ENCODE assay signal across 12 cellular contexts in the genomic region with DNA sequence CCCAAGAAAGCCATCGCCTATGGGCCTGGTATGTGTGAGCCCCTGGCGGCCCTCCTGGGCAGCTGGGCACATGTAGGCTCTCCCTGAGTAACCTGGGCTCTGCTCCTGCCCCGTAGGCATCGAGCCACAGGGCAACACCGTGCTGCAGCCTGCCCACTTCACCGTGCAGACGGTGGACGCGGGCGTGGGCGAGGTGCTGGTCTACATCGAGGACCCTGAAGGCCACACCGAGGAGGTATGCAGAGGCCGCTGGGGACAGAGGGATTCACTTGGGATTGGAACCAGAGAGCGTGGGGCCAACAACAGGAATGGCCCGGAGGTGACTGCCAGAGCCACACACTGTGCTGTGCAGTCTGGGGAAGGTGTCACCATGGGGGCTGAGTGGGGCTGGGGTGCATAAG. TPM values are rescaled to one million over a fixed set of nuclear protein-coding genes. Genes with fewer than 3 reads are reported as not detected.
"Had no signal": no experiment of that assay in that cellular context is flagged by ENCODE, and none has a peak within 500 bp of the region (broad histone marks: within the 10 kb centered on the region; RNA-seq: fewer than 3 reads in every experiment).

No MANE protein-coding gene starts in this region.

- H3K36me3 ChIP-seq: left lung, WERI-Rb-1 had no signal

- H3K4me3 ChIP-seq: left lung, skin epidermis had no signal

- ATAC-seq: activated CD4-positive, alpha-beta T cell treated with anti-CD3 and anti-CD28 coated beads for 36 hours; activated CD8-positive, alpha-beta T cell treated with anti-CD3 and anti-CD28 coated beads, Interleukin-2, amount 10 ng/mL, durations not matched to agents 7 days and 5 days; left lung; stimulated activated effector memory CD8-positive, alpha-beta T cell treated with anti-CD3 and anti-CD28 coated beads, Interleukin-12 subunit alpha, Interleukin-12 subunit beta, amount 100 ng/mL, for 72 hours had no signal

- H3K9ac ChIP-seq: SK-N-SH had no signal

- DNase-seq: activated CD4-positive, alpha-beta T cell treated with anti-CD3 and anti-CD28 coated beads for 36 hours; activated CD8-positive, alpha-beta memory T cell treated with anti-CD3 and anti-CD28 coated beads, Interleukin-2, amount 50 U/mL, for 48 hours; activated CD8-positive, alpha-beta T cell treated with anti-CD3 and anti-CD28 coated beads, Interleukin-2, amount 10 ng/mL, durations not matched to agents 7 days and 5 days; activated naive CD4-positive, alpha-beta T cell treated with Interleukin-2 at 50 U/mL for 16 hours; central memory CD4-positive, alpha-beta T cell; glutamatergic neuron; mesenchymal stem cell; SK-N-SH; WERI-Rb-1 had no signal

- H3K9me3 ChIP-seq: left lung, SK-N-SH had no signal

- H3K27ac ChIP-seq: left lung, skin epidermis, WERI-Rb-1 had no signal

RNA-seq across cellular contexts. Expression of a gene that starts 7.3 kb away (rescaled TPM):
- total RNA-seq: activated CD8-positive, alpha-beta T cell treated with anti-CD3 and anti-CD28 coated beads, Interleukin-2, amount 10 ng/mL, durations not matched to agents 7 days and 5 days had no signal
